Comparison of ENCODE assay signal across 29 cellular contexts in the genomic region with DNA sequence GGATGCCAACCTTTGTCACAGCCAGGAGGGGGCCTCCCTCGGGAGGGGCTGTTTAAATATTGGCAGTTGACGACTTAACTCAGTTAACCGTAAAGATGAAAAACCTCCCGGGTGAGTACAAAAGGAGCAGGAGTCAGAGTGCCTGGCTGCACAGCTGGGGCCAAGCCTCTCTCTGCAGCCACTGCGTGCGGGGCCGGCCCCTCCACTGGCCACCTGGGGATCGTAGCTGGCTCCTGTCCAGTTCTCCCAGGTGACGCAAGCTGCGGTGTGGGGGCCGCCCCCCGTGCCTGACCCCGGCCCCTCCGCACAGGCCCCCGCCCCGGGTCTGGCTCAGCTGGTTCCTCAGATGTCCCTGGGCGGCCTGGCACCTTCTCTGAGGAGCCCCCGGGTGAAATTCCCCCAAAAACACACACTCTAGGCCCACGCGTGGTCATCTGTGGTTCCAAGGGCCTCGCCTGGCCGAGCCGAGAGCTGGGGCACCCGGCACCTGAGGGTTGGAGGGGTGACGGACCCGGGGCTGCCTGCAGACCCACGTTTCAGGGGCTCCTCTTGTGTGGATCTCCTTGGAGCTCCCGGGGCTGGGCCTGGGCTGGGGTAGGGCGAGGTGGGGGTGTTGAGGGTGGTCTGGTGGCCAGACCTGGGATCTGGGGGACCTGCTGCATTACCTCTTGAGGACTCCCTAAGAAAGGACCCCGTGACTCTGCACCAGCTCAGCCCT. TPM values are rescaled to one million over a fixed set of nuclear protein-coding genes. Genes with fewer than 3 reads are reported as not detected.
A peak's percentile ranks its signal among the peaks of the same experiment; 100 is the strongest.
DNase-seq lines count a peak whose midpoint lies in the region; ATAC-seq, FAIRE-seq and TF ChIP-seq lines count a peak whose summit lies in the region.
"Had no signal": no experiment of that assay in that cellular context is flagged by ENCODE, and none has a peak within 500 bp of the region (broad histone marks: within the 10 kb centered on the region; RNA-seq: fewer than 3 reads in every experiment).

No MANE protein-coding gene starts in this region.

- no peak overlapping the region for H3K23ac ChIP-seq in H1 (ENCODE audit: insufficient read length)

- H2AFZ ChIP-seq in H1 (ENCODE audit: low read length) = no peak overlapping the region
- H2AFZ ChIP-seq: GM23248 had no signal

- H2AK5ac ChIP-seq in H1 (ENCODE audit: low read depth, low read length) = no peak overlapping the region

- H3K4ac ChIP-seq in H1 (replicated peaks; ENCODE audit: insufficient read length, low read depth, low read length) = no peak overlapping the region

- no peak overlapping the region for H3K9ac ChIP-seq in H1 (replicated peaks in 1 of 4; ENCODE audit: extremely low read depth in 1 of 4, low read depth in 3 of 4, low read length in 3 of 4)
- H3K9ac ChIP-seq: GM23248 had no signal

- ATAC-seq in GM21528 (IDR thresholded peaks at IDR 0.05; ENCODE audit: low FRiP score, unreplicated experiment) = no peak
- ATAC-seq: effector memory CD8-positive, alpha-beta T cell; mucosa of descending colon had no signal

- no peak for TF ChIP-seq CTCF in HEK293 (tag by site-specific recombination; IDR thresholded peaks at IDR 0.05)
- no peak for TF ChIP-seq CTCF in H1 (IDR thresholded peaks at IDR 0.05; ENCODE audit: control extremely low read depth in 1 of 3, insufficient read depth in 1 of 3, low read depth in 1 of 3, low read length in 3 of 3)
- no peak for TF ChIP-seq CTCF in spleen (IDR thresholded peaks at IDR 0.05 in 8 of 11, conservative IDR thresholded peaks at IDR 0.05 in 3 of 11)

- TF ChIP-seq POLR2A in H1 (IDR thresholded peaks at IDR 0.05; ENCODE audit: control extremely low read depth in 1 of 2, low read depth in 2 of 2, low read length in 2 of 2) (no peak), spleen (IDR thresholded peaks at IDR 0.05) (no peak)

- no peaks in the 10 kb centered on the region for H3K23me2 ChIP-seq in H1 (ENCODE audit: low read depth, low read length)

- no peak overlapping the region for H4K8ac ChIP-seq in H1 (ENCODE audit: extremely low read depth, insufficient read depth, low read length)

- H4K5ac ChIP-seq in H1 (ENCODE audit: insufficient read length, low read depth, low read length) = no peak overlapping the region

- 86% methylated on average over 19 of the region's 30 CpGs; no CpG with 5 or more reads in 1 of the 2 experiments for WGBS in H1 (ENCODE audit: extremely low coverage in 1 of 2, insufficient coverage in 1 of 2, insufficient read length in 1 of 2, insufficient replicate concordance in 2 of 2, low coverage in 1 of 2, low lambda C conversion rate in 2 of 2, missing lambda C conversion rate in 1 of 2), 2 experiments
- 68 to 75% (median 71%) methylated on average over 26 to 30 of the region's 30 CpGs for WGBS in spleen, 5 donors

- no peaks in the 10 kb centered on the region for H3K9me3 ChIP-seq in HEK293 (ENCODE audit: control insufficient read depth, insufficient read depth, low read depth, low read length)
- peaks cover 0 to 3% of the 10 kb centered on the region in 2 experiments; a peak in 2 of 4 replicates for H3K9me3 ChIP-seq in H1 (ENCODE audit: insufficient read depth in 2 of 2, low read depth in 1 of 2, low read length in 1 of 2)
- H3K9me3 ChIP-seq in spleen = peaks cover 0 to 20% (median 14%) of the 10 kb centered on the region in 8 donors
- H3K9me3 ChIP-seq: mucosa of descending colon, prostate gland, SJSA1, uterus had no signal

- no peak overlapping the region for H3K14ac ChIP-seq in H1 (ENCODE audit: insufficient read length)

- DNase-seq in NCI-H345 (lab: John Stamatoyannopoulos, UW) = peak; percentile 77
- DNase-seq in H1 (ENCODE audit: low read depth in 1 of 2, low spot score in 2 of 2) = no peak
- peak; percentile 42 for DNase-seq in retina
- DNase-seq in spleen = no peak
- DNase-seq in inferior parietal cortex (ENCODE audit: extremely low spot score) = no peak
- DNase-seq: activated CD8-positive, alpha-beta memory T cell treated with anti-CD3 and anti-CD28 coated beads, Interleukin-2, amount 50 U/mL, for 48 hours; activated naive CD4-positive, alpha-beta T cell treated with anti-CD3 and anti-CD28 coated beads, Interleukin-2, amount 50 U/mL, for 16 hours; amniotic stem cell; DMS 273 treated with DMSO at 0.1 percent for 48 hours; effector memory CD8-positive, alpha-beta T cell; erythroblast; GM23248; Kasumi-1; mucosa of descending colon; uterus had no signal

- H3K4me3 ChIP-seq in HEK293 (ENCODE audit: low read depth, low read length) (no peak overlapping the region), H1 (ENCODE audit: extremely low read depth in 1 of 4, insufficient read depth in 2 of 4, low read depth in 3 of 4, low read length in 4 of 4) (no peak overlapping the region), spleen (no peak overlapping the region)
- H3K4me3 ChIP-seq: breast epithelium, GM23248, lung, mucosa of descending colon, prostate gland, SJSA1, uterus had no signal

- no peaks in the 10 kb centered on the region for H3K36me3 ChIP-seq in HEK293 (ENCODE audit: control insufficient read depth in 2 of 2, insufficient read depth in 1 of 2, low read length in 2 of 2)
- H3K36me3 ChIP-seq in H1 (ENCODE audit: control insufficient read depth in 2 of 4, insufficient read depth in 4 of 4, low read length in 3 of 4) = no peaks in the 10 kb centered on the region
- H3K36me3 ChIP-seq in spleen = no peaks in the 10 kb centered on the region
- H3K36me3 ChIP-seq: breast epithelium, prostate gland, SJSA1, uterus had no signal

- POLR2A ChIA-PET in HEK293 (lab: Yijun Ruan, JAX) = interaction anchor here (0.5 kb wide), 1 partner anchor 793 kb away, joined by 5 read pairs; a partner anchor contains a TSS
- POLR2A ChIA-PET in H1 (lab: Charles Lee; ENCODE audit: partially characterized antibody) = interaction anchor here (0.6 to 1.5 kb wide), 3 partner anchors 13 to 692 kb away, joined by 3 read pairs; no protein-coding TSS in a partner anchor

- TF ChIP-seq EP300 in H1 (IDR thresholded peaks at IDR 0.05; ENCODE audit: borderline replicate concordance in 1 of 2, low read depth in 2 of 2, low read length in 2 of 2) = no peak

- H3K79me1 ChIP-seq in H1 (ENCODE audit: low read depth, low read length) = no peaks in the 10 kb centered on the region

- H2BK12ac ChIP-seq in H1 (ENCODE audit: low read depth, low read length) = no peak overlapping the region

- no peak overlapping the region for H3K27ac ChIP-seq in HEK293 (ENCODE audit: extremely low read depth, low read depth, low read length)
- H3K27ac ChIP-seq in H1 (ENCODE audit: low read depth, low read length) = no peak overlapping the region; the same call in 1 of the 2 replicates
- no peak overlapping the region for H3K27ac ChIP-seq in spleen
- H3K27ac ChIP-seq: breast epithelium, GM23248, HL-60, prostate gland, SJSA1, uterus had no signal

- H2BK15ac ChIP-seq in H1 (ENCODE audit: low read length) = no peak overlapping the region

- no peak overlapping the region for H4K91ac ChIP-seq in H1 (replicated peaks; ENCODE audit: insufficient read length, low read length)

- H3K56ac ChIP-seq in H1 (replicated peaks; ENCODE audit: insufficient read length, low read depth, low read length) = no peak overlapping the region

- no peak overlapping the region; the same call in 1 of the 2 replicates for H3K18ac ChIP-seq in H1 (ENCODE audit: extremely low read depth, low read length)

- H2BK120ac ChIP-seq in H1 (replicated peaks; ENCODE audit: low read depth, low read length) = peak overlapping the region; percentile 22

- no peaks in the 10 kb centered on the region; a peak in 3 of 7 replicates for H3K27me3 ChIP-seq in H1 (replicated peaks in 1 of 4; ENCODE audit: control insufficient read depth in 3 of 4, extremely low read depth in 1 of 4, insufficient read depth in 3 of 4, low read length in 3 of 4)
- H3K27me3 ChIP-seq in spleen (replicated peaks in 1 of 7) = peaks cover 0 to 75% (median 20%) of the 10 kb centered on the region in 7 donors
- H3K27me3 ChIP-seq: uterus had no signal

- H3K79me2 ChIP-seq in H1 (ENCODE audit: control insufficient read depth in 1 of 2, insufficient read depth in 2 of 2, low read length in 2 of 2) = no peaks in the 10 kb centered on the region

- no peaks in the 10 kb centered on the region for H4K20me1 ChIP-seq in H1 (replicated peaks in 1 of 2; ENCODE audit: control insufficient read depth in 1 of 2, insufficient read depth in 2 of 2, low read length in 2 of 2)

- TF ChIP-seq RAD21 in H1 (IDR thresholded peaks at IDR 0.05 in 1 of 2, conservative IDR thresholded peaks at IDR 0.05 in 1 of 2; ENCODE audit: low read depth in 2 of 2, low read length in 2 of 2) = no peak

- CTCF ChIA-PET in HEK293 (lab: Yijun Ruan, JAX) (interaction anchor here (1.1 kb wide), 1 partner anchor 36 kb away, joined by 3 read pairs; no protein-coding TSS in a partner anchor), H1 (lab: Charles Lee; ENCODE audit: partially characterized antibody) (interaction anchor here (0.8 to 2.8 kb wide), 11 partner anchors 9 to 596 kb away, joined by 3 to 10 read pairs (median 3); no protein-coding TSS in a partner anchor)

- H2BK5ac ChIP-seq in H1 (ENCODE audit: low read depth, low read length) = no peak overlapping the region

- FAIRE-seq in H1 (lab: Jason Lieb, UNC) = no peak
- FAIRE-seq: colon, GM12892 had no signal

- no peaks in the 10 kb centered on the region; the same call in 1 of the 2 replicates for H3K4me1 ChIP-seq in HEK293 (ENCODE audit: control insufficient read depth, insufficient read depth, low read length)
- peaks cover 0 to 5% (median under 1%) of the 10 kb centered on the region in 4 experiments; a peak in 2 of 7 replicates for H3K4me1 ChIP-seq in H1 (replicated peaks in 1 of 4; ENCODE audit: control insufficient read depth in 3 of 4, insufficient read depth in 4 of 4, low read length in 3 of 4)
- no peaks in the 10 kb centered on the region for H3K4me1 ChIP-seq in spleen
- H3K4me1 ChIP-seq: breast epithelium, prostate gland, SJSA1, uterus had no signal

- intact Hi-C loops in spleen (cut with DNase I; ENCODE audit: low total_unique reads) = no loop called here

- no peak overlapping the region for H2BK20ac ChIP-seq in H1 (ENCODE audit: low read length)

- no peak overlapping the region for H3K4me2 ChIP-seq in H1 (ENCODE audit: insufficient read depth in 1 of 2, low read depth in 2 of 2, low read length in 2 of 2)

RNA-seq across cellular contexts. Expression of a gene that starts 7.4 kb away (rescaled TPM):
- total RNA-seq in H1 (2021; fragmentation: NEBNext Ultra II Directional; extraction: Animal tissue kit (Norgen Biotek cat#: 25700)) = 27.2 and 28.7 TPM in 2 replicates
- polyA plus RNA-seq in H1 (2011; rRNA removed) = 14.0 and 27.4 TPM in 2 replicates
- polyA plus RNA-seq in H1 (2011; cell fraction: cytosol; rRNA removed) = 21.0 TPM
- polyA plus RNA-seq in H1 (2011; cell fraction: nucleus; rRNA removed) = 192 TPM
- 17.0 to 33.1 TPM (median 28.7 TPM) in 4 replicates for polyA plus RNA-seq in H1 (2012, experiment 1 of 2)
- polyA plus RNA-seq in H1 (2012, experiment 2 of 2) = 13.4 TPM
- 23.4 TPM for polyA plus RNA-seq in H1 (2013, experiment 1 of 2)
- polyA plus RNA-seq in H1 (2013, experiment 2 of 2) = 21.4 TPM
- 19.8 and 20.5 TPM in 2 replicates for polyA minus RNA-seq in H1 (2011; rRNA and poly(A)+ RNA removed)
- 16.3 TPM for polyA minus RNA-seq in H1 (2011; cell fraction: cytosol; rRNA and poly(A)+ RNA removed)
- 43.3 TPM for polyA minus RNA-seq in H1 (2011; cell fraction: nucleus; rRNA and poly(A)+ RNA removed)
- 1 to 10 TPM in 3 of 7 donors, under 1 TPM in 4; 0.33 to 2.1 (median 0.91) TPM for total RNA-seq in spleen
- polyA plus RNA-seq in spleen = 1 to 10 TPM in 1 of 3 donors, under 1 TPM in 2; 0.35 to 1.1 (median 0.39) TPM
- total RNA-seq: SJSA1 had no signal
- polyA plus RNA-seq: GM23248 had no signal

RNA-seq across cellular contexts. Expression of a gene that starts 49.5 kb away (rescaled TPM):
- not detected in 2 replicates for total RNA-seq in H1 (2021; fragmentation: NEBNext Ultra II Directional; extraction: Animal tissue kit (Norgen Biotek cat#: 25700))
- polyA plus RNA-seq in H1 (2011; rRNA removed) (not detected in 2 replicates), spleen (not detected)
- polyA plus RNA-seq in H1 (2011; cell fraction: cytosol; rRNA removed) = not detected
- 0.06 TPM for polyA plus RNA-seq in H1 (2011; cell fraction: nucleus; rRNA removed)
- 0.19 TPM in 1 of 4 replicates, not detected in the others for polyA plus RNA-seq in H1 (2012, experiment 1 of 2)
- polyA plus RNA-seq in H1 (2012, experiment 2 of 2) = not detected
- polyA plus RNA-seq in H1 (2013, experiment 1 of 2) = not detected
- not detected for polyA plus RNA-seq in H1 (2013, experiment 2 of 2)
- not detected in 2 replicates for polyA minus RNA-seq in H1 (2011; rRNA and poly(A)+ RNA removed)
- not detected for polyA minus RNA-seq in H1 (2011; cell fraction: cytosol; rRNA and poly(A)+ RNA removed)
- polyA minus RNA-seq in H1 (2011; cell fraction: nucleus; rRNA and poly(A)+ RNA removed) = not detected
- total RNA-seq in spleen = not detected
- total RNA-seq: activated CD4-positive, alpha-beta memory T cell treated with anti-CD3 and anti-CD28 coated beads for 36 hours; breast epithelium; CD4-positive, alpha-beta T cell; GM23248; kidney epithelial cell; mucosa of descending colon; NCI-H460; SJSA1; T-cell; uterus had no signal
- polyA plus RNA-seq: GM23248 had no signal

Comparison
In these comparisons a context has a peak if more than half of its experiments do, and no peak if none do; other contexts are left out.
1. DNase-seq: peak in NCI-H345 (single experiment) and retina (single experiment); none in H1 (0 of 2), spleen (single experiment) and inferior parietal cortex (single experiment).